15 cellular contexts compared by ENCODE assay signal in the genomic region with DNA sequence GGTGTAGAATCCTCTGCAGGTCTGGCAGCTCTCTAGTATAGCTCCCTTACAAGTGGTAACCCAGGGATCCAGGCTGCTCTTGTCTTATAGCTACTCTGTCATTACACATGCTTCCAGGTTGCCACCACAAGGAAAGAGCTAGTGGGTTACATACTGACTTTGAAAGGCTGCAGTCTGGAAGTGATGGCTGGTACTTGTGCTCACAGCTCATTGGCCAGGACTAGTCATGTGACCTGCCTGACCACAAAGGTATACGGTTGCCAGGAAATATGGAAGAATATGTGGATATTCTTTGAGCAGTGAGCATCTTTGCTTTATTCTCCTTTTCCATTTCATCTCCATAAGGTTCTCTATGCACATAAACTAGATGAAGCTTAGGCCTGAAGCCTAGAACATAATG. TPM values are rescaled to one million over a fixed set of nuclear protein-coding genes. Genes with fewer than 3 reads are reported as not detected.
DNase-seq lines count a peak whose midpoint lies in the region; TF ChIP-seq lines count a peak whose summit lies in the region.
"Had no signal": no experiment of that assay in that cellular context is flagged by ENCODE, and none has a peak within 500 bp of the region (broad histone marks: within the 10 kb centered on the region; RNA-seq: fewer than 3 reads in every experiment).

No MANE protein-coding gene starts in this region.

- no peak overlapping the region for H3K4me3 ChIP-seq in KMS-11 (IDR thresholded peaks at IDR 0.05; ENCODE audit: insufficient read depth, low read depth, low read length)
- H3K4me3 ChIP-seq in spleen, result peak overlapping the region in 1 of 8 donors; percentile 19
- H3K4me3 ChIP-seq in testis, result no peak overlapping the region
- H3K4me3 ChIP-seq: GM23338, MG63, suprapubic skin had no signal

- 11 to 36% (median 32%) methylated on average over 1 of the region's 1 CpG for WGBS in spleen, 5 donors
- WGBS in testis, 2 donors, result 55 to 59% methylated on average over 1 of the region's 1 CpG

- H3K27ac ChIP-seq in KMS-11 (no peak overlapping the region), spleen (peak overlapping the region in 7 of 8 donors; percentile 29 to 79 (median 64)), testis (no peak overlapping the region)
- H3K27ac ChIP-seq: suprapubic skin, VCaP had no signal

- TF ChIP-seq POLR2A in spleen (IDR thresholded peaks at IDR 0.05) (no peak), testis (IDR thresholded peaks at IDR 0.05) (no peak)

- peaks cover 75% of the 10 kb centered on the region for H3K79me2 ChIP-seq in KMS-11 (ENCODE audit: insufficient read depth, low read depth)

- DNase-seq in activated CD4-positive, alpha-beta T cell treated with anti-CD3 and anti-CD28 coated beads for 48 hours, result peak; percentile 37
- no peak for DNase-seq in activated CD4-positive, alpha-beta T cell treated with anti-CD3 and anti-CD28 coated beads, Interleukin-2, amount 50 U/mL, for 4 hours
- DNase-seq in ecto neural progenitor cell (ENCODE audit: low spot score), result peak; percentile 33
- DNase-seq in spleen, result no peak
- no peak for DNase-seq in HCEC 1CT
- DNase-seq in testis, result no peak
- no peak for DNase-seq in NCI-H526 (lab: John Stamatoyannopoulos, UW)
- DNase-seq: left colon; MG63; NCI-H446; stimulated activated CD4-positive, alpha-beta T cell treated with anti-CD3 and anti-CD28 coated beads, Interleukin-4, amount 100 ng/mL, for 4 hours had no signal

- H3K27me3 ChIP-seq in KMS-11 (ENCODE audit: insufficient read depth, low read depth) (no peaks in the 10 kb centered on the region), spleen (replicated peaks in 1 of 7) (no peaks in the 10 kb centered on the region), testis (no peaks in the 10 kb centered on the region)
- H3K27me3 ChIP-seq: MG63, suprapubic skin had no signal

- peaks cover 88% of the 10 kb centered on the region for H3K4me1 ChIP-seq in KMS-11 (ENCODE audit: low read depth, poor library complexity, severe bottlenecking)
- peaks cover 33 to 94% (median 76%) of the 10 kb centered on the region in 6 donors for H3K4me1 ChIP-seq in spleen
- H3K4me1 ChIP-seq in testis, result peaks cover 38% of the 10 kb centered on the region

- 0 out of 2 replicates have a peak overlapping the region, but pooled peaks have one; percentile 58 for H3K4me2 ChIP-seq in KMS-11
- H3K4me2 ChIP-seq: GM23338 had no signal

- H3K9me3 ChIP-seq in spleen (no peaks in the 10 kb centered on the region), testis (no peaks in the 10 kb centered on the region)
- H3K9me3 ChIP-seq: MG63, suprapubic skin had no signal

- H3K36me3 ChIP-seq in KMS-11 (ENCODE audit: insufficient read depth) (no peaks in the 10 kb centered on the region), spleen (no peaks in the 10 kb centered on the region), testis (ENCODE audit: low read depth, missing control alignments) (no peaks in the 10 kb centered on the region)
- H3K36me3 ChIP-seq: suprapubic skin had no signal

- intact Hi-C loops in spleen (cut with DNase I; ENCODE audit: low total_unique reads) (no loop called here), testis (cut with DNase I; ENCODE audit: low total_unique reads) (no loop called here)

- no peak overlapping the region for H2AFZ ChIP-seq in KMS-11 (ENCODE audit: low read depth)
- H2AFZ ChIP-seq: GM23338 had no signal

- H4K20me1 ChIP-seq in KMS-11 (ENCODE audit: insufficient read depth), result no peaks in the 10 kb centered on the region

- TF ChIP-seq CTCF in KMS-11 (conservative IDR thresholded peaks at IDR 0.05; ENCODE audit: low read depth, low read length) (no peak), spleen (IDR thresholded peaks at IDR 0.05 in 8 of 11, conservative IDR thresholded peaks at IDR 0.05 in 3 of 11) (no peak), testis (IDR thresholded peaks at IDR 0.05) (no peak)

- H3K9ac ChIP-seq in KMS-11, result no peak overlapping the region

RNA-seq across cellular contexts. Expression of gene RREB1, which starts 46.0 kb away (rescaled TPM):
- 10 to 100 TPM; 48.5 to 72.0 (median 58.1) TPM for total RNA-seq in spleen
- polyA plus RNA-seq in spleen, result 1 to 10 TPM; 3.2 to 7.4 (median 4.7) TPM
- 10 to 100 TPM; 75.0 to 79.2 TPM for total RNA-seq in testis
- polyA plus RNA-seq in testis (ENCODE audit: insufficient read depth, low read depth, low replicate concordance), result 30.0 TPM

Comparison
In these comparisons a context has a peak if more than half of its experiments do, and no peak if none do; other contexts are left out.
1. DNase-seq: peak in activated CD4-positive, alpha-beta T cell treated with anti-CD3 and anti-CD28 coated beads for 48 hours (single experiment) and ecto neural progenitor cell (single experiment); none in activated CD4-positive, alpha-beta T cell treated with anti-CD3 and anti-CD28 coated beads, Interleukin-2, amount 50 U/mL, for 4 hours (0 of 2), spleen (single experiment), HCEC 1CT (single experiment), testis (single experiment) and NCI-H526 (0 of 2).
2. H3K27ac ChIP-seq: peak in spleen (7 of 8); none in KMS-11 (single experiment) and testis (0 of 2).